ENCODE assay signal across 9 cellular contexts in genomic region chr3:182212479-182213076, GRCh38.
A peak's percentile ranks its signal among the peaks of the same experiment; 100 is the strongest.
DNase-seq lines count a peak whose midpoint lies in the region; ATAC-seq lines count a peak whose summit lies in the region.
"Had no signal": no experiment of that assay in that cellular context is flagged by ENCODE, and none has a peak within 500 bp of the region (broad histone marks: within the 10 kb centered on the region; RNA-seq: fewer than 3 reads in every experiment).

No MANE protein-coding gene starts in this region.

- no peak for ATAC-seq in GM19463 (IDR thresholded peaks at IDR 0.05; ENCODE audit: unreplicated experiment)
- ATAC-seq: activated naive CD4-positive, alpha-beta T cell treated with anti-CD3 and anti-CD28 coated beads, Interleukin-2, amount 50 U/mL, for 72 hours had no signal

- DNase-seq in G401 (ENCODE audit: low spot score) (peak; percentile 6), NCI-H2196 (lab: John Stamatoyannopoulos, UW; ENCODE audit: unreplicated experiment) (peak; percentile 93), T47D (ENCODE audit: low read depth in 1 of 2, low spot score in 1 of 2) (peak; percentile 50 to 87), mucosa of gallbladder (ENCODE audit: low spot score) (peak; percentile 45), GF-D8 (lab: John Stamatoyannopoulos, UW) (no peak)
- DNase-seq in activated naive CD4-positive, alpha-beta T cell treated with Interleukin-2 at 50 U/mL for 16 hours, result no peak
- DNase-seq in effector CD4-positive, alpha-beta T cell, result no peak

- in situ Hi-C loops in G401 (cut with HindIII; ENCODE audit: low sequenced_read_pairs), result no loop called here
- in situ Hi-C loops in T47D (cut with HindIII; ENCODE audit: low pct_unique_long_range_greater_than_20kb, low sequenced_read_pairs), result no loop called here

Comparison
In these comparisons a context has a peak if more than half of its experiments do, and no peak if none do; other contexts are left out.
1. DNase-seq: peak in G401 (single experiment), NCI-H2196 (single experiment), T47D (2 of 2) and mucosa of gallbladder (single experiment); none in activated naive CD4-positive, alpha-beta T cell treated with Interleukin-2 at 50 U/mL for 16 hours (single experiment), GF-D8 (single experiment) and effector CD4-positive, alpha-beta T cell (single experiment).